In the genomic region with DNA sequence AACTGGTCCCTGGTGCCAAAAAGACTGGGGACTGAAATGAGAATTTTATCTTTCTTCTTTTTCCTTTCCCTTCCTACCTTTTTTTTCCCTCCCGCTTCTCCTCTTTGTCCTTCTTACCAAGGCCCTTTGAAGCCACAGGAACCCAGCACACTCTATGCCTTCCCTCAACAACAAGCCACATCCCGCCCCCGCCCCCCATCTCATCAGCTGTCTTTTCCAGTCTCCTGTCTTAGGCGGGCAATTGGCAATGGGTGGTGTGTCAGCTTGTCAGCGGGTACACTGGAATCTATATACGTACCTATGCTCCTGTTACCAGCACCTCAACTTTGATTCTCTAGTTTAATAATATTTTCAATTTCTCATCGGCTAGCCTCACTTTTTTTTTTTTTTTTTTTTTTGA, we compare ENCODE assay signal across 17 cellular contexts. TPM values are rescaled to one million over a fixed set of nuclear protein-coding genes. Genes with fewer than 3 reads are reported as not detected.
DNase-seq lines count a peak whose midpoint lies in the region; ATAC-seq and TF ChIP-seq lines count a peak whose summit lies in the region.
"Had no signal": no experiment of that assay in that cellular context is flagged by ENCODE, and none has a peak within 500 bp of the region (broad histone marks: within the 10 kb centered on the region; RNA-seq: fewer than 3 reads in every experiment).

No MANE protein-coding gene starts in this region.

- peaks cover 78% of the 10 kb centered on the region for H3K4me1 Mint-ChIP-seq in activated T-cell treated with anti-CD3 and anti-CD28 coated beads, Interleukin-2, amount 50 U/mL, for 72 hours (ENCODE audit: low read depth)
- H3K4me1 Mint-ChIP-seq in stimulated activated naive B cell treated with anti-CD40 and anti-IgM and Interleukin-4, amounts not matched to agents 10 μg/mL and 1 μg/mL and 100 μg/mL, for 72 hours, result peaks cover 24 to 59% of the 10 kb centered on the region in 2 donors
- peaks cover 20 to 26% of the 10 kb centered on the region in 2 donors for H3K4me1 Mint-ChIP-seq in immature natural killer cell

- H3K27me3 ChIP-seq in WERI-Rb-1 (ENCODE audit: insufficient read depth, low read depth, severe bottlenecking), result no peaks in the 10 kb centered on the region
- no peaks in the 10 kb centered on the region for H3K27me3 ChIP-seq in colonic mucosa
- no peaks in the 10 kb centered on the region for H3K27me3 ChIP-seq in trophoblast cell (ENCODE audit: insufficient read depth, low read length)
- H3K27me3 ChIP-seq: heart right ventricle had no signal

- H3K4me3 ChIP-seq in WERI-Rb-1 (ENCODE audit: low read depth, low read length), result no peak overlapping the region
- no peak overlapping the region for H3K4me3 ChIP-seq in colonic mucosa
- H3K4me3 ChIP-seq in trophoblast cell (ENCODE audit: low read depth, low read length), result no peak overlapping the region
- H3K4me3 ChIP-seq: A549, heart right ventricle, PC-9, SK-N-MC had no signal

- H3K9ac ChIP-seq in colonic mucosa (ENCODE audit: low read depth in 2 of 2, low read length in 2 of 2), result no peak overlapping the region
- no peak overlapping the region for H3K9ac ChIP-seq in trophoblast cell (ENCODE audit: low read length)

- DNase-seq in activated T-cell treated with anti-CD3 and anti-CD28 coated beads, Interleukin-2, amount 50 U/mL, for 72 hours, result no peak
- DNase-seq in activated T-cell treated with anti-CD3 and anti-CD28 coated beads, Interleukin-2, amount 50 U/mL, for 1 hour, result no peak
- DNase-seq in WERI-Rb-1, result no peak
- no peak for DNase-seq in colonic mucosa
- no peak for DNase-seq in stimulated activated naive B cell treated with anti-CD40 and anti-IgM and Interleukin-4, amounts not matched to agents 10 μg/mL and 1 μg/mL and 100 μg/mL, for 72 hours
- no peak for DNase-seq in NCI-H1092 treated with DMSO at 0.1 percent for 48 hours (lab: John Stamatoyannopoulos, UW)
- no peak for DNase-seq in immature natural killer cell
- no peak for DNase-seq in trophoblast cell
- DNase-seq: activated CD4-positive, CD25-positive, alpha-beta regulatory T cell; heart right ventricle; Karpas-422; NCI-H1694; PC-9; substantia nigra had no signal

- intact Hi-C loops in colonic mucosa (cut with DNase I), result no loop called here

- peak overlapping the region; percentile 91 for H3K27ac Mint-ChIP-seq in activated T-cell treated with anti-CD3 and anti-CD28 coated beads, Interleukin-2, amount 50 U/mL, for 72 hours
- peak overlapping the region; percentile 67 for H3K27ac Mint-ChIP-seq in stimulated activated naive B cell treated with anti-CD40 and anti-IgM and Interleukin-4, amounts not matched to agents 10 μg/mL and 1 μg/mL and 100 μg/mL, for 72 hours
- no peak overlapping the region for H3K27ac Mint-ChIP-seq in immature natural killer cell

- H4K91ac ChIP-seq in trophoblast cell (ENCODE audit: low read depth, low read length), result no peak overlapping the region

- H3K4me1 ChIP-seq in colonic mucosa, result peaks cover 6% of the 10 kb centered on the region
- H3K4me1 ChIP-seq in trophoblast cell (ENCODE audit: control insufficient read depth in 1 of 2, insufficient read depth in 2 of 2, low read length in 2 of 2), result peaks cover 10% of the 10 kb centered on the region in 2 experiments

- H2AK5ac ChIP-seq in trophoblast cell (ENCODE audit: low read length), result no peak overlapping the region

- peaks cover 8% of the 10 kb centered on the region for H3K79me1 ChIP-seq in trophoblast cell (ENCODE audit: low read length)

- H3K4me2 ChIP-seq in trophoblast cell (ENCODE audit: low read length), result no peak overlapping the region
- H3K4me2 ChIP-seq: A549 had no signal

- no peak overlapping the region for H3K23ac ChIP-seq in trophoblast cell (ENCODE audit: low read length)

- H3K18ac ChIP-seq in trophoblast cell (ENCODE audit: low read length), result no peak overlapping the region

- H3K79me2 ChIP-seq in trophoblast cell (ENCODE audit: control insufficient read depth, insufficient read depth, low read length, poor library complexity), result no peaks in the 10 kb centered on the region

- H3K27me3 Mint-ChIP-seq in activated T-cell treated with anti-CD3 and anti-CD28 coated beads, Interleukin-2, amount 50 U/mL, for 72 hours (ENCODE audit: low read depth), result no peaks in the 10 kb centered on the region
- no peaks in the 10 kb centered on the region for H3K27me3 Mint-ChIP-seq in stimulated activated naive B cell treated with anti-CD40 and anti-IgM and Interleukin-4, amounts not matched to agents 10 μg/mL and 1 μg/mL and 100 μg/mL, for 72 hours
- no peaks in the 10 kb centered on the region for H3K27me3 Mint-ChIP-seq in immature natural killer cell (ENCODE audit: low read depth in 3 of 3)
- H3K27me3 Mint-ChIP-seq: memory B cell had no signal

- H4K8ac ChIP-seq in trophoblast cell (ENCODE audit: low read depth, low read length), result no peak overlapping the region

- H3K36me3 Mint-ChIP-seq in activated T-cell treated with anti-CD3 and anti-CD28 coated beads, Interleukin-2, amount 50 U/mL, for 72 hours (ENCODE audit: insufficient read depth in 2 of 2), result no peaks in the 10 kb centered on the region
- no peaks in the 10 kb centered on the region for H3K36me3 Mint-ChIP-seq in stimulated activated naive B cell treated with anti-CD40 and anti-IgM and Interleukin-4, amounts not matched to agents 10 μg/mL and 1 μg/mL and 100 μg/mL, for 72 hours
- H3K36me3 Mint-ChIP-seq in immature natural killer cell, result peaks cover 0 to 7% (median 0%) of the 10 kb centered on the region in 3 donors
- H3K36me3 Mint-ChIP-seq: memory B cell had no signal

- no peak overlapping the region for H2AFZ ChIP-seq in trophoblast cell (ENCODE audit: insufficient read depth, low read length, poor library complexity)
- H2AFZ ChIP-seq: PC-9 had no signal

- no peaks in the 10 kb centered on the region for H3K9me3 Mint-ChIP-seq in activated T-cell treated with anti-CD3 and anti-CD28 coated beads, Interleukin-2, amount 50 U/mL, for 72 hours
- H3K9me3 Mint-ChIP-seq in stimulated activated naive B cell treated with anti-CD40 and anti-IgM and Interleukin-4, amounts not matched to agents 10 μg/mL and 1 μg/mL and 100 μg/mL, for 72 hours, result peaks cover 0 to under 1% of the 10 kb centered on the region in 2 donors
- no peaks in the 10 kb centered on the region for H3K9me3 Mint-ChIP-seq in immature natural killer cell
- H3K9me3 Mint-ChIP-seq: memory B cell had no signal

- peak in 1 of 2 donors; percentile 41 for ATAC-seq in activated T-cell treated with anti-CD3 and anti-CD28 coated beads, Interleukin-2, amount 50 U/mL, for 72 hours (replicated peaks in 1 of 2)
- ATAC-seq in stimulated activated naive B cell treated with anti-CD40 and anti-IgM and Interleukin-4, amounts not matched to agents 10 μg/mL and 1 μg/mL and 100 μg/mL, for 72 hours (replicated peaks), result no peak
- ATAC-seq: A549, heart right ventricle had no signal

- H4K12ac ChIP-seq in trophoblast cell (ENCODE audit: low read depth, low read length), result no peak overlapping the region

- H3K27ac ChIP-seq in WERI-Rb-1, result peak overlapping the region; percentile 69
- peak overlapping the region; percentile 88 for H3K27ac ChIP-seq in colonic mucosa
- no peak overlapping the region for H3K27ac ChIP-seq in trophoblast cell (ENCODE audit: low read depth, low read length)

- H2BK120ac ChIP-seq in trophoblast cell (ENCODE audit: insufficient read depth, low read length, poor library complexity), result no peak overlapping the region

- H3K14ac ChIP-seq in trophoblast cell (ENCODE audit: low read length), result no peak overlapping the region

- H3K36me3 ChIP-seq in WERI-Rb-1 (no peaks in the 10 kb centered on the region), colonic mucosa (no peaks in the 10 kb centered on the region), trophoblast cell (ENCODE audit: control insufficient read depth in 1 of 2, insufficient read depth in 2 of 2, low read length in 2 of 2) (no peaks in the 10 kb centered on the region)
- H3K36me3 ChIP-seq: heart right ventricle had no signal

- no CpG with 5 or more reads among the region's 7 CpGs for WGBS in trophoblast cell (ENCODE audit: extremely low coverage, insufficient coverage, insufficient read length)

- TF ChIP-seq CTCF in WERI-Rb-1 (IDR thresholded peaks at IDR 0.05; ENCODE audit: low read depth, low read length) (no peak), colonic mucosa (IDR thresholded peaks at IDR 0.05) (no peak)

- H2BK5ac ChIP-seq in trophoblast cell (ENCODE audit: low read depth, low read length, poor library complexity), result no peak overlapping the region

- H3K9me3 ChIP-seq in WERI-Rb-1 (ENCODE audit: severe bottlenecking) (no peaks in the 10 kb centered on the region), colonic mucosa (no peaks in the 10 kb centered on the region), trophoblast cell (ENCODE audit: insufficient read depth, low read depth, low read length) (no peaks in the 10 kb centered on the region)
- H3K9me3 ChIP-seq: A549, heart right ventricle had no signal

- H2BK12ac ChIP-seq in trophoblast cell (ENCODE audit: low read length), result no peak overlapping the region

- peak overlapping the region; percentile 56 to 80 for H3K4me3 Mint-ChIP-seq in activated T-cell treated with anti-CD3 and anti-CD28 coated beads, Interleukin-2, amount 50 U/mL, for 72 hours
- H3K4me3 Mint-ChIP-seq in stimulated activated naive B cell treated with anti-CD40 and anti-IgM and Interleukin-4, amounts not matched to agents 10 μg/mL and 1 μg/mL and 100 μg/mL, for 72 hours, result no peak overlapping the region
- no peak overlapping the region for H3K4me3 Mint-ChIP-seq in immature natural killer cell
- H3K4me3 Mint-ChIP-seq: memory B cell had no signal

- H3K4ac ChIP-seq in trophoblast cell (ENCODE audit: low read depth, low read length), result no peak overlapping the region

RNA-seq across cellular contexts. Expression of a gene that starts 56.3 kb away (rescaled TPM):
- total RNA-seq in activated T-cell treated with anti-CD3 and anti-CD28 coated beads, Interleukin-2, amount 50 U/mL, for 72 hours, result 100 to 1,000 TPM; 208 to 246 TPM
- total RNA-seq in colonic mucosa, result 100 to 1,000 TPM in 1 of 2 donors, 10 to 100 TPM in 1; 87.5 to 121 TPM
- polyA plus RNA-seq in immature natural killer cell, result 10 to 100 TPM; 24.7 to 77.7 (median 36.9) TPM
- polyA plus RNA-seq in trophoblast cell (2013), result 98.2 and 104 TPM in 2 replicates

Comparison
In these comparisons a context has a peak if more than half of its experiments do, and no peak if none do; other contexts are left out.
1. H3K27ac Mint-ChIP-seq: peak in activated T-cell treated with anti-CD3 and anti-CD28 coated beads, Interleukin-2, amount 50 U/mL, for 72 hours (single experiment) and stimulated activated naive B cell treated with anti-CD40 and anti-IgM and Interleukin-4, amounts not matched to agents 10 μg/mL and 1 μg/mL and 100 μg/mL, for 72 hours (single experiment); none in immature natural killer cell (0 of 6).
2. H3K4me3 Mint-ChIP-seq: peak in activated T-cell treated with anti-CD3 and anti-CD28 coated beads, Interleukin-2, amount 50 U/mL, for 72 hours (2 of 2); none in stimulated activated naive B cell treated with anti-CD40 and anti-IgM and Interleukin-4, amounts not matched to agents 10 μg/mL and 1 μg/mL and 100 μg/mL, for 72 hours (0 of 2) and immature natural killer cell (0 of 5).